In the genomic region with DNA sequence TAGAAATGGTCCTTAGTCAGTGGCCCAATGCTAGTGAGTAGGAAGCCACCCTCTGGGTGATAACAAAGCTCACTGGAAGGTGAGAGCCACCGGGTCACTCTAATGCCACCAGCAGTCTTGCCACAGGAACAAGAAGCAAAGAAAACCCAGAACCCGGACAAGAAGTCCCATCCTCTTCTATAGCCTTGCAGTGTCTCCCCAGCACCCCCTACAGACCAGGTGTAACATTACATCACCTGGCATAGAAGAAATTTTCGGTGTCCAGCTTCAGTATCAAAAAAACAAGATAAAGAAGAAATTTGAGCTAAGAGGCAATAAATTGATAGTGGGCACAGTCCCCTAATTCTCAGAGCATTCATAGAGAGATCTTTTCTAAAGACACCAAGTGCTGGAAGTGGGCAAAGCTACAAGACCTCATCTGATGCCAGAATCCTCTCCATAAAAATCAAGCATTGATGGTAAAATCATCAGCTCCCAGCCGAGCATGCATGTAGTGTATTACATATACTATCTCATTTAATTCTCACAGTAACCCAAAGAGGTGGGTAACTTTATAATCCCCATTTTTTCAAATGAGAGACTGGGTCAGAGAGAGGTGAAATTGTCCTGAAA, we compare ENCODE assay signal across 9 cellular contexts.
A peak's percentile ranks its signal among the peaks of the same experiment; 100 is the strongest.
DNase-seq lines count a peak whose midpoint lies in the region; ATAC-seq and TF ChIP-seq lines count a peak whose summit lies in the region.
"Had no signal": no experiment of that assay in that cellular context is flagged by ENCODE, and none has a peak within 500 bp of the region (broad histone marks: within the 10 kb centered on the region; RNA-seq: fewer than 3 reads in every experiment).

No MANE protein-coding gene starts in this region.

- CTCF ChIA-PET in HEK293T (lab: Yijun Ruan, JAX) = interaction anchor here (0.7 to 1.2 kb wide), 6 partner anchors 8 to 813 kb away, joined by 3 to 4 read pairs (median 4); no protein-coding TSS in a partner anchor

- POLR2A ChIA-PET in HEK293T (lab: Yijun Ruan, JAX) = no interaction called here

- no peaks in the 10 kb centered on the region for H3K36me3 ChIP-seq in adrenal gland (replicated peaks in 1 of 2)
- H3K36me3 ChIP-seq in lung (ENCODE audit: control insufficient read depth in 2 of 2, insufficient read depth in 2 of 2, low read length in 2 of 2) = no peaks in the 10 kb centered on the region
- H3K36me3 ChIP-seq: tibial artery had no signal

- H3K4me1 ChIP-seq in adrenal gland (replicated peaks in 1 of 2) (no peaks in the 10 kb centered on the region), lung (ENCODE audit: control insufficient read depth in 2 of 2, insufficient read depth in 2 of 2, low read length in 2 of 2) (no peaks in the 10 kb centered on the region)
- H3K4me1 ChIP-seq: tibial artery had no signal

- peak in 4 of 6 experiments; percentile 11 to 53 (median 40) for TF ChIP-seq CTCF in adrenal gland (IDR thresholded peaks at IDR 0.05)
- peak; percentile 20 for TF ChIP-seq CTCF in lung (IDR thresholded peaks at IDR 0.05; ENCODE audit: control extremely low read depth, extremely low read depth)

- H3K9me3 ChIP-seq in adrenal gland (replicated peaks in 1 of 3) = no peaks in the 10 kb centered on the region
- no peaks in the 10 kb centered on the region for H3K9me3 ChIP-seq in lung (ENCODE audit: control insufficient read depth in 2 of 2, insufficient read depth in 1 of 2, low read length in 1 of 2)
- H3K9me3 ChIP-seq: tibial artery had no signal

- H3K27ac ChIP-seq in adrenal gland (no peak overlapping the region), lung (ENCODE audit: low read depth in 1 of 2, low read length in 1 of 2) (no peak overlapping the region), caudate nucleus (ENCODE audit: low read depth, low read length) (no peak overlapping the region)
- H3K27ac ChIP-seq: tibial artery had no signal

- DNase-seq in NCI-H2107 (lab: John Stamatoyannopoulos, UW) (peak; percentile 1), NCI-H2107 treated with DMSO at 0.1 percent for 48 hours (lab: John Stamatoyannopoulos, UW; ENCODE audit: unreplicated experiment) (no peak), HEK293T (ENCODE audit: extremely low spot score) (peak; percentile 56), adrenal gland (peak in 1 of 7 donors; percentile 10), lung (ENCODE audit: low spot score) (no peak), caudate nucleus (lab: John Stamatoyannopoulos, UW) (no peak)
- no peak for DNase-seq in stimulated activated naive CD4-positive, alpha-beta T cell treated with Interleukin-2 at 50 U/mL for 16 hours (lab: John Stamatoyannopoulos, UW)
- DNase-seq: tibial artery had no signal

- no peak overlapping the region for H3K4me3 ChIP-seq in adrenal gland
- H3K4me3 ChIP-seq in lung = no peak overlapping the region
- H3K4me3 ChIP-seq: tibial artery had no signal

- no peak for ATAC-seq in lung (ENCODE audit: insufficient read depth, low FRiP score)
- no peak for ATAC-seq in GM18870 (IDR thresholded peaks at IDR 0.05; ENCODE audit: unreplicated experiment)

- 40 to 45% (median 43%) methylated on average over 4 of the region's 4 CpGs for WGBS in adrenal gland, 4 donors
- 39 to 53% methylated on average over 4 of the region's 4 CpGs for WGBS in lung, 2 donors

- intact Hi-C loops in adrenal gland (cut with DNase I) = no loop called here

- H3K27me3 ChIP-seq in adrenal gland (peaks cover 7% of the 10 kb centered on the region), lung (ENCODE audit: control insufficient read depth, insufficient read depth) (no peaks in the 10 kb centered on the region)

- TF ChIP-seq POLR2A in adrenal gland (IDR thresholded peaks at IDR 0.05) = no peak

TF ChIP-seq in HEK293T, 16 proteins besides CTCF, POLR2A, EP300 and RAD21:
- no peak for TF ChIP-seq SUZ12 (IDR thresholded peaks at IDR 0.05)

Comparison
In these comparisons a context has a peak if more than half of its experiments do, and no peak if none do; other contexts are left out.
1. DNase-seq: peak in NCI-H2107 (single experiment) and HEK293T (single experiment); none in NCI-H2107 treated with DMSO at 0.1 percent for 48 hours (single experiment), lung (single experiment), caudate nucleus (0 of 61) and stimulated activated naive CD4-positive, alpha-beta T cell treated with Interleukin-2 at 50 U/mL for 16 hours (single experiment).